ENCODE assay signal across 20 cellular contexts in the genomic region with DNA sequence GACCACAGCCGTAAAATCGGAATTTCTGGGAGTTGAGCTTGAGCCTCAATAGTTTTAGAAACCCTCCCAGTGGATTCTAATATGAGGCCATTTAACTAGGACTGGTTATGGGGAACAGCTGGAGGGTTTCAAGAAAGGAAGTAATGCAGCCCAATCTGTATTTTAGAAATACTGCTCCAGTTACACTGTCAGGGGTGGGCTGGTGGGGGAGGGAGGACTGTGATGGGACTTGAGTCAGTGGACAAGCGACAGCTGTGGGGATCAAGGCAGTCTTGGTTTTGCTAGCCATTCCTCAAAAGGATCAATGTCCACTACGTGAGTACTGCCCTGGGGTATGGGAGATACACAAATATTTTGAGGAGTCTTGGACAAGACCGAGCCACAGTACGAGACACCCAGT.
"Had no signal": no experiment of that assay in that cellular context is flagged by ENCODE, and none has a peak within 500 bp of the region (broad histone marks: within the 10 kb centered on the region; RNA-seq: fewer than 3 reads in every experiment).

No MANE protein-coding gene starts in this region.

- H3K9me3 ChIP-seq: colonic mucosa, ovary, suprapubic skin, thyroid gland had no signal

- H3K79me2 ChIP-seq: hepatocyte had no signal

- H3K27ac Mint-ChIP-seq: type B pancreatic cell had no signal

- H3K4me1 ChIP-seq: colonic mucosa, foreskin keratinocyte had no signal

- H3K36me3 ChIP-seq: colonic mucosa, ovary, right atrium auricular region, suprapubic skin, thyroid gland had no signal

- H3K4me2 ChIP-seq: hepatocyte, smooth muscle cell had no signal

- H3K9me3 Mint-ChIP-seq: neural crest cell had no signal

- DNase-seq: colonic mucosa; dermis blood vessel endothelial cell; foreskin keratinocyte; kidney; left cardiac atrium; left ventricle myocardium superior; mesenchymal stem cell; midbrain; naive thymus-derived CD4-positive, alpha-beta T cell; ovary; stimulated activated CD4-positive, alpha-beta T cell treated with anti-CD3 and anti-CD28 coated beads, Interleukin-2, amount 100 ng/mL, for 48 hours; stimulated activated naive CD8-positive, alpha-beta T cell treated with anti-CD3 and anti-CD28 coated beads, Interleukin-15, Interleukin-2, amounts not matched to agents 100 U/mL and 50 U/mL, for 24 hours; thyroid gland had no signal

- H3K4me3 Mint-ChIP-seq: naive thymus-derived CD4-positive, alpha-beta T cell; neural crest cell; type B pancreatic cell had no signal

- H2AFZ ChIP-seq: hepatocyte had no signal

- H3K36me3 Mint-ChIP-seq: type B pancreatic cell had no signal

- H3K27me3 ChIP-seq: colonic mucosa, foreskin keratinocyte, hepatocyte, ovary, right atrium auricular region, suprapubic skin, thyroid gland had no signal

- ATAC-seq: foreskin keratinocyte; left cardiac atrium; left ventricle myocardium superior; naive thymus-derived CD4-positive, alpha-beta T cell; stimulated activated naive CD8-positive, alpha-beta T cell treated with anti-CD3 and anti-CD28 coated beads, Interleukin-15, Interleukin-2, amounts not matched to agents 100 U/mL and 50 U/mL, for 24 hours had no signal

- H3K4me3 ChIP-seq: colonic mucosa, hepatocyte, lung, ovary, right atrium auricular region, smooth muscle cell, suprapubic skin, thyroid gland had no signal

- H3K27ac ChIP-seq: colonic mucosa, foreskin keratinocyte, hepatocyte, ovary, right atrium auricular region, suprapubic skin, thyroid gland had no signal
